ENCODE assay signal across 12 cellular contexts in genomic region chr2:96771792-96772618, GRCh38. TPM values are rescaled to one million over a fixed set of nuclear protein-coding genes. Genes with fewer than 3 reads are reported as not detected.
A peak's percentile ranks its signal among the peaks of the same experiment; 100 is the strongest.
DNase-seq lines count a peak whose midpoint lies in the region; ATAC-seq, FAIRE-seq and TF ChIP-seq lines count a peak whose summit lies in the region.
"Had no signal": no experiment of that assay in that cellular context is flagged by ENCODE, and none has a peak within 500 bp of the region (broad histone marks: within the 10 kb centered on the region; RNA-seq: fewer than 3 reads in every experiment).

No MANE protein-coding gene starts in this region.

- peaks cover 5 to 49% (median 31%) of the 10 kb centered on the region in 4 donors for H3K4me1 Mint-ChIP-seq in CD4-positive, CD25-positive, alpha-beta regulatory T cell
- H3K4me1 Mint-ChIP-seq in naive thymus-derived CD8-positive, alpha-beta T cell, result peaks cover 20 to 48% (median 35%) of the 10 kb centered on the region in 4 donors

- H3K36me3 ChIP-seq in CD4-positive, CD25-positive, alpha-beta regulatory T cell (ENCODE audit: control insufficient read depth, insufficient read depth, low read length), result no peaks in the 10 kb centered on the region
- no peaks in the 10 kb centered on the region for H3K36me3 ChIP-seq in bronchial epithelial cell (ENCODE audit: control insufficient read depth, insufficient read depth, low read length)
- no peaks in the 10 kb centered on the region for H3K36me3 ChIP-seq in Karpas-422 (ENCODE audit: insufficient read depth, low read length)

- in situ Hi-C loops in G401 (cut with HindIII; ENCODE audit: low sequenced_read_pairs), result no loop called here

- ATAC-seq in CD4-positive, CD25-positive, alpha-beta regulatory T cell (ENCODE audit: low read depth in 2 of 2), result no peak
- no peak for ATAC-seq in naive thymus-derived CD8-positive, alpha-beta T cell
- no peak for ATAC-seq in GM19397 (IDR thresholded peaks at IDR 0.05; ENCODE audit: unreplicated experiment)

- H3K27ac Mint-ChIP-seq in CD4-positive, CD25-positive, alpha-beta regulatory T cell, result peak overlapping the region in 2 of 3 donors; percentile 38 to 88
- H3K27ac Mint-ChIP-seq in naive thymus-derived CD8-positive, alpha-beta T cell, result peak overlapping the region in 7 of 10 donors; percentile 4 to 94 (median 57)
- H3K27ac Mint-ChIP-seq: activated naive CD4-positive, alpha-beta T cell treated with anti-CD3 and anti-CD28 coated beads for 36 hours had no signal

- no peaks in the 10 kb centered on the region for H3K9me2 ChIP-seq in Karpas-422 (replicated peaks; ENCODE audit: insufficient read depth, low read length)

- DNase-seq in CD4-positive, CD25-positive, alpha-beta regulatory T cell, result no peak
- DNase-seq in HT-29 (ENCODE audit: low spot score) (peak; percentile 79), bronchial epithelial cell (ENCODE audit: low read depth) (peak; percentile 72), G401 (ENCODE audit: low spot score) (no peak), Karpas-422 (no peak), H54 (ENCODE audit: insufficient read length, low spot score) (no peak)
- no peak for DNase-seq in naive thymus-derived CD8-positive, alpha-beta T cell
- DNase-seq: NCI-H1436, RPMI8226 had no signal

- peaks cover 16% of the 10 kb centered on the region for H3K79me2 ChIP-seq in Karpas-422 (ENCODE audit: low read length)

- no peak overlapping the region for H3K4me3 ChIP-seq in CD4-positive, CD25-positive, alpha-beta regulatory T cell (ENCODE audit: low read depth, low read length)
- H3K4me3 ChIP-seq in bronchial epithelial cell (ENCODE audit: low read depth, low read length), result no peak overlapping the region
- H3K4me3 ChIP-seq in Karpas-422 (ENCODE audit: low read length), result no peak overlapping the region

- H4K20me1 ChIP-seq in Karpas-422 (ENCODE audit: insufficient read depth, low read depth, low read length), result no peaks in the 10 kb centered on the region

- no peak for TF ChIP-seq POLR2A in H54 (IDR thresholded peaks at IDR 0.05; ENCODE audit: low read depth, low read length)

- no peak overlapping the region for H3K4me2 ChIP-seq in Karpas-422 (ENCODE audit: low read depth, low read length, poor library complexity, severe bottlenecking)

- H3K9me3 Mint-ChIP-seq in CD4-positive, CD25-positive, alpha-beta regulatory T cell, result peaks cover 0 to 2% (median 0%) of the 10 kb centered on the region in 7 donors
- no peaks in the 10 kb centered on the region for H3K9me3 Mint-ChIP-seq in naive thymus-derived CD8-positive, alpha-beta T cell
- H3K9me3 Mint-ChIP-seq: activated naive CD4-positive, alpha-beta T cell treated with anti-CD3 and anti-CD28 coated beads for 36 hours had no signal

- peak; percentile 46 for TF ChIP-seq CTCF in bronchial epithelial cell (IDR thresholded peaks at IDR 0.05; ENCODE audit: insufficient read depth, low read length, severe bottlenecking)

- FAIRE-seq in bronchial epithelial cell (lab: Jason Lieb, UNC), result peak; percentile 95
- no peak for FAIRE-seq in H54 (lab: Jason Lieb, UNC)

- peak overlapping the region in 3 of 4 donors; percentile 42 to 77 (median 58) for H3K4me3 Mint-ChIP-seq in CD4-positive, CD25-positive, alpha-beta regulatory T cell
- H3K4me3 Mint-ChIP-seq in naive thymus-derived CD8-positive, alpha-beta T cell, result peak overlapping the region in 5 of 10 donors; percentile 16 to 45 (median 22)
- H3K4me3 Mint-ChIP-seq: activated naive CD4-positive, alpha-beta T cell treated with anti-CD3 and anti-CD28 coated beads for 36 hours had no signal

- POLR2A ChIA-PET in naive thymus-derived CD8-positive, alpha-beta T cell (lab: Charles Lee), result no interaction called here

- H3K27me3 Mint-ChIP-seq in CD4-positive, CD25-positive, alpha-beta regulatory T cell, result no peaks in the 10 kb centered on the region
- H3K27me3 Mint-ChIP-seq in naive thymus-derived CD8-positive, alpha-beta T cell, result no peaks in the 10 kb centered on the region
- H3K27me3 Mint-ChIP-seq: activated CD4-positive, alpha-beta T cell treated with anti-CD3 and anti-CD28 coated beads for 36 hours had no signal

- H3K4me1 ChIP-seq in CD4-positive, CD25-positive, alpha-beta regulatory T cell (ENCODE audit: control insufficient read depth, insufficient read depth, low read length, poor library complexity, severe bottlenecking), result peaks cover 18% of the 10 kb centered on the region
- H3K4me1 ChIP-seq in Karpas-422 (ENCODE audit: low read length), result peaks cover 48% of the 10 kb centered on the region

- H3K36me3 Mint-ChIP-seq in CD4-positive, CD25-positive, alpha-beta regulatory T cell, result no peaks in the 10 kb centered on the region
- H3K36me3 Mint-ChIP-seq in naive thymus-derived CD8-positive, alpha-beta T cell, result peaks cover 0 to 6% (median 0%) of the 10 kb centered on the region in 3 donors

- H3K9me3 ChIP-seq in CD4-positive, CD25-positive, alpha-beta regulatory T cell (ENCODE audit: control insufficient read depth in 2 of 2, low read length in 2 of 2), result no peaks in the 10 kb centered on the region
- H3K9me3 ChIP-seq in Karpas-422 (ENCODE audit: low read length), result no peaks in the 10 kb centered on the region

- H2AFZ ChIP-seq in Karpas-422 (ENCODE audit: low read length), result no peak overlapping the region

- no peak overlapping the region for H3K9ac ChIP-seq in Karpas-422 (ENCODE audit: low read length)

- H3K27me3 ChIP-seq in CD4-positive, CD25-positive, alpha-beta regulatory T cell (ENCODE audit: control insufficient read depth, insufficient read depth, low read length), result no peaks in the 10 kb centered on the region
- H3K27me3 ChIP-seq in bronchial epithelial cell (ENCODE audit: control insufficient read depth, insufficient read depth, low read length), result no peaks in the 10 kb centered on the region
- no peaks in the 10 kb centered on the region for H3K27me3 ChIP-seq in Karpas-422 (ENCODE audit: low read length)

- no peak overlapping the region for H3K27ac ChIP-seq in CD4-positive, CD25-positive, alpha-beta regulatory T cell (ENCODE audit: insufficient read depth, low read length, poor library complexity, severe bottlenecking)
- no peak overlapping the region for H3K27ac ChIP-seq in Karpas-422 (ENCODE audit: low read length)

RNA-seq across cellular contexts. Expression of gene CNNM4, which starts 11.3 kb away (rescaled TPM):
- total RNA-seq in CD4-positive, CD25-positive, alpha-beta regulatory T cell, result 11.2 TPM
- 1 to 10 TPM in 3 of 4 donors, under 1 TPM in 1; 0.98 to 3.2 (median 2.6) TPM for polyA plus RNA-seq in CD4-positive, CD25-positive, alpha-beta regulatory T cell
- total RNA-seq in HT-29 (2014; rRNA removed; shearing (Covaris generic)), result 10.3 and 11.9 TPM in 2 replicates
- total RNA-seq in bronchial epithelial cell, result 3.4 and 5.5 TPM in 2 replicates
- total RNA-seq in naive thymus-derived CD8-positive, alpha-beta T cell, result 1 to 10 TPM; 4.5 to 4.9 TPM
- polyA plus RNA-seq in naive thymus-derived CD8-positive, alpha-beta T cell, result 1 to 10 TPM in 2 of 3 donors, under 1 TPM in 1; 0.63 to 2.2 (median 1.3) TPM
- 6.2 and 7.6 TPM in 2 replicates for total RNA-seq in G401 (2014; rRNA removed; shearing (Covaris generic))
- 5.6 and 6.4 TPM in 2 replicates for total RNA-seq in Karpas-422 (2014; rRNA removed; shearing (Covaris generic); ENCODE audit: low replicate concordance)

RNA-seq across cellular contexts. Expression of gene LMAN2L, which starts 32.1 kb away (rescaled TPM):
- 5.4 TPM for total RNA-seq in CD4-positive, CD25-positive, alpha-beta regulatory T cell
- polyA plus RNA-seq in CD4-positive, CD25-positive, alpha-beta regulatory T cell, result 10 to 100 TPM; 17.8 to 22.7 (median 20.3) TPM
- 12.0 and 12.4 TPM in 2 replicates for total RNA-seq in HT-29 (2014; rRNA removed; shearing (Covaris generic))
- 15.3 and 18.9 TPM in 2 replicates for total RNA-seq in bronchial epithelial cell
- total RNA-seq in naive thymus-derived CD8-positive, alpha-beta T cell, result 1 to 10 TPM; 7.4 to 9.1 TPM
- 10 to 100 TPM; 20.9 to 21.3 (median 21.3) TPM for polyA plus RNA-seq in naive thymus-derived CD8-positive, alpha-beta T cell
- total RNA-seq in G401 (2014; rRNA removed; shearing (Covaris generic)), result 31.8 and 75.0 TPM in 2 replicates
- 6.3 and 23.5 TPM in 2 replicates for total RNA-seq in Karpas-422 (2014; rRNA removed; shearing (Covaris generic); ENCODE audit: low replicate concordance)

RNA-seq across cellular contexts. Expression of gene CNNM3, which starts 44.1 kb away (rescaled TPM):
- 33.1 TPM for total RNA-seq in CD4-positive, CD25-positive, alpha-beta regulatory T cell
- polyA plus RNA-seq in CD4-positive, CD25-positive, alpha-beta regulatory T cell, result 10 to 100 TPM in 2 of 4 donors, 1 to 10 TPM in 2; 4.9 to 14.0 (median 7.9) TPM
- 21.2 and 24.9 TPM in 2 replicates for total RNA-seq in HT-29 (2014; rRNA removed; shearing (Covaris generic))
- 5.9 and 6.1 TPM in 2 replicates for total RNA-seq in bronchial epithelial cell
- 10 to 100 TPM; 40.0 to 41.1 TPM for total RNA-seq in naive thymus-derived CD8-positive, alpha-beta T cell
- polyA plus RNA-seq in naive thymus-derived CD8-positive, alpha-beta T cell, result 10 to 100 TPM in 2 of 3 donors, 1 to 10 TPM in 1; 2.8 to 12.0 (median 11.4) TPM
- 15.9 and 16.6 TPM in 2 replicates for total RNA-seq in G401 (2014; rRNA removed; shearing (Covaris generic))
- 7.0 and 7.9 TPM in 2 replicates for total RNA-seq in Karpas-422 (2014; rRNA removed; shearing (Covaris generic); ENCODE audit: low replicate concordance)

Comparison
In these comparisons a context has a peak if more than half of its experiments do, and no peak if none do; other contexts are left out.
1. DNase-seq: peak in HT-29 (single experiment) and bronchial epithelial cell (single experiment); none in CD4-positive, CD25-positive, alpha-beta regulatory T cell (0 of 3), naive thymus-derived CD8-positive, alpha-beta T cell (0 of 10), G401 (single experiment), Karpas-422 (single experiment) and H54 (single experiment).